16 cellular contexts compared by ENCODE assay signal in genomic region chr6:82570083-82570482, GRCh38.
DNase-seq lines count a peak whose midpoint lies in the region; ATAC-seq and TF ChIP-seq lines count a peak whose summit lies in the region.
"Had no signal": no experiment of that assay in that cellular context is flagged by ENCODE, and none has a peak within 500 bp of the region (broad histone marks: within the 10 kb centered on the region; RNA-seq: fewer than 3 reads in every experiment).

No MANE protein-coding gene starts in this region.

- DNase-seq in NCI-H1930 (lab: John Stamatoyannopoulos, UW) (peak; percentile 80 to 82), PC-3 (peak; percentile 8), nephron progenitor cell (peak; percentile 8), Ammon's horn (ENCODE audit: low spot score) (no peak), occipital lobe (lab: John Stamatoyannopoulos, UW) (no peak)
- DNase-seq: aorta; colonic mucosa; psoas muscle; SIG-M5; stimulated activated naive CD8-positive, alpha-beta T cell treated with anti-CD3 and anti-CD28 coated beads, Interleukin-15, Interleukin-2, amounts not matched to agents 100 U/mL and 50 U/mL, for 24 hours; T-helper 9 cell had no signal

- no peak overlapping the region for H3K4me2 ChIP-seq in PC-3 (ENCODE audit: low read length)

- no peaks in the 10 kb centered on the region for H4K20me1 ChIP-seq in PC-3 (ENCODE audit: low read length)

- no peak overlapping the region for H3K4me3 Mint-ChIP-seq in nephron progenitor cell
- H3K4me3 Mint-ChIP-seq: type B pancreatic cell had no signal

- peaks cover 36% of the 10 kb centered on the region for H3K4me1 Mint-ChIP-seq in nephron progenitor cell

- H3K27ac ChIP-seq in HEK293 (ENCODE audit: extremely low read depth, low read depth, low read length) (no peak overlapping the region), PC-3 (ENCODE audit: low read length) (no peak overlapping the region)
- H3K27ac ChIP-seq: colonic mucosa, psoas muscle had no signal

- no peak overlapping the region for H2AFZ ChIP-seq in PC-3 (ENCODE audit: low read length)

- no peaks in the 10 kb centered on the region for H3K9me2 ChIP-seq in PC-3 (replicated peaks; ENCODE audit: low read length)

- no peak for TF ChIP-seq CTCF in HEK293 (tag by site-specific recombination; IDR thresholded peaks at IDR 0.05)
- no peak for TF ChIP-seq CTCF in PC-3 (conservative IDR thresholded peaks at IDR 0.05; ENCODE audit: low read depth, low read length)
- no peak for TF ChIP-seq CTCF in nephron progenitor cell (IDR thresholded peaks at IDR 0.05)

- no TSS peak for BruUV-seq in PC-3 (replicated peaks; lab: Mats Ljungman, UMichigan)

- no peaks in the 10 kb centered on the region for H3K9me3 Mint-ChIP-seq in nephron progenitor cell
- H3K9me3 Mint-ChIP-seq: type B pancreatic cell had no signal

- intact Hi-C loops in PC-3 (cut with micrococcal nuclease), result no loop called here

- no peaks in the 10 kb centered on the region for H3K36me3 ChIP-seq in HEK293 (ENCODE audit: control insufficient read depth in 2 of 2, insufficient read depth in 1 of 2, low read length in 2 of 2)
- no peaks in the 10 kb centered on the region for H3K36me3 ChIP-seq in PC-3 (ENCODE audit: low read depth, low read length)
- H3K36me3 ChIP-seq: colonic mucosa had no signal

- CTCF ChIA-PET in HEK293 (lab: Yijun Ruan, JAX), result no interaction called here
- CTCF ChIA-PET in PC-3 (lab: Charles Lee), result no interaction called here

- H3K4me1 ChIP-seq in HEK293 (ENCODE audit: control insufficient read depth, insufficient read depth, low read length) (0 out of 2 replicates have a peak, but pooled peaks cover 3% of the 10 kb centered on the region), PC-3 (ENCODE audit: insufficient read depth, low read length) (peaks cover 3% of the 10 kb centered on the region; the same call in 1 of the 2 replicates)
- H3K4me1 ChIP-seq: colonic mucosa, psoas muscle had no signal

- no peaks in the 10 kb centered on the region for H3K27me3 Mint-ChIP-seq in nephron progenitor cell (ENCODE audit: low read depth, poor library complexity)
- H3K27me3 Mint-ChIP-seq: type B pancreatic cell had no signal

- H3F3A ChIP-seq in PC-3 (ENCODE audit: low read length, unreplicated experiment), result no peaks in the 10 kb centered on the region

- H3K79me2 ChIP-seq in PC-3 (ENCODE audit: low read length), result no peaks in the 10 kb centered on the region

- no peak for ATAC-seq in PC-3
- ATAC-seq in GM21717 (IDR thresholded peaks at IDR 0.05; ENCODE audit: unreplicated experiment), result no peak
- no peak for ATAC-seq in GM18517 (IDR thresholded peaks at IDR 0.05; ENCODE audit: unreplicated experiment)
- ATAC-seq: K562; psoas muscle; stimulated activated naive CD8-positive, alpha-beta T cell treated with anti-CD3 and anti-CD28 coated beads, Interleukin-15, Interleukin-2, amounts not matched to agents 100 U/mL and 50 U/mL, for 24 hours had no signal

- no peak overlapping the region for H3K9ac ChIP-seq in PC-3 (ENCODE audit: low read length)

- H3K4me3 ChIP-seq in HEK293 (ENCODE audit: low read depth, low read length), result no peak overlapping the region
- no peak overlapping the region for H3K4me3 ChIP-seq in PC-3 (ENCODE audit: low read length)
- H3K4me3 ChIP-seq: colonic mucosa, K562, psoas muscle had no signal

- POLR2A ChIA-PET in HEK293 (lab: Yijun Ruan, JAX) (no interaction called here), PC-3 (lab: Charles Lee; ENCODE audit: unreplicated experiment) (no interaction called here)

- no peaks in the 10 kb centered on the region for H3K27me3 ChIP-seq in PC-3 (ENCODE audit: low read length)
- H3K27me3 ChIP-seq: colonic mucosa had no signal

- H3K9me3 ChIP-seq in HEK293 (ENCODE audit: control insufficient read depth, insufficient read depth, low read depth, low read length) (no peaks in the 10 kb centered on the region), PC-3 (ENCODE audit: low read length) (no peaks in the 10 kb centered on the region)
- H3K9me3 ChIP-seq: colonic mucosa, psoas muscle had no signal

- H3K36me3 Mint-ChIP-seq in nephron progenitor cell (ENCODE audit: low read depth), result no peaks in the 10 kb centered on the region
- H3K36me3 Mint-ChIP-seq: type B pancreatic cell had no signal

- H3K27ac Mint-ChIP-seq in nephron progenitor cell, result peak overlapping the region; percentile 35
- H3K27ac Mint-ChIP-seq: type B pancreatic cell had no signal

TF ChIP-seq in HEK293, 187 proteins besides CTCF, POLR2A, EP300 and RAD21 (continues in another document):
- TF ChIP-seq INSM2 (tag by site-specific recombination; IDR thresholded peaks at IDR 0.05) (no peak), SALL2 (tag by site-specific recombination; IDR thresholded peaks at IDR 0.05; ENCODE audit: borderline replicate concordance) (no peak), ZNF639 (tag by site-specific recombination; IDR thresholded peaks at IDR 0.05) (no peak), ZNF140 (tag by site-specific recombination; IDR thresholded peaks at IDR 0.05) (no peak), ZNF600 (tag by site-specific recombination; IDR thresholded peaks at IDR 0.05) (no peak), RBAK (tag by site-specific recombination; IDR thresholded peaks at IDR 0.05) (no peak), ZNF548 (tag by site-specific recombination; IDR thresholded peaks at IDR 0.05) (no peak), BCL11A (tag by site-specific recombination; IDR thresholded peaks at IDR 0.05; ENCODE audit: low read depth) (no peak), ZNF561 (tag by site-specific recombination; IDR thresholded peaks at IDR 0.05; ENCODE audit: borderline replicate concordance) (0 out of 2 replicates have a peak, but pooled peaks have one; percentile 61), ZNF843 (tag by site-specific recombination; IDR thresholded peaks at IDR 0.05) (no peak), ZNF324 (tag by site-specific recombination; IDR thresholded peaks at IDR 0.05) (no peak), ZNF274 (IDR thresholded peaks at IDR 0.05; ENCODE audit: low read length) (no peak), ZNF274 (tag by site-specific recombination; IDR thresholded peaks at IDR 0.05; ENCODE audit: borderline replicate concordance) (no peak), ZNF624 (tag by site-specific recombination; IDR thresholded peaks at IDR 0.05) (no peak), OSR2 (tag by site-specific recombination; IDR thresholded peaks at IDR 0.05) (no peak), ZNF214 (tag by site-specific recombination; IDR thresholded peaks at IDR 0.05; ENCODE audit: borderline replicate concordance) (no peak), ZNF24 (tag by site-specific recombination; IDR thresholded peaks at IDR 0.05) (no peak), MZF1 (tag by site-specific recombination; IDR thresholded peaks at IDR 0.05; ENCODE audit: borderline replicate concordance) (0 out of 2 replicates have a peak, but pooled peaks have one; percentile 15), PBX3 (CRISPR knock-in tag; IDR thresholded peaks at IDR 0.05) (no peak), REPIN1 (tag by site-specific recombination; IDR thresholded peaks at IDR 0.05; ENCODE audit: low read depth) (no peak), ZNF701 (tag by site-specific recombination; IDR thresholded peaks at IDR 0.05) (no peak), ZNF2 (tag by site-specific recombination; IDR thresholded peaks at IDR 0.05) (no peak), ZNF37A (tag by site-specific recombination; IDR thresholded peaks at IDR 0.05) (no peak), ZIC2 (tag by site-specific recombination; IDR thresholded peaks at IDR 0.05) (peak; percentile 64), ZNF529 (tag by site-specific recombination; IDR thresholded peaks at IDR 0.05; ENCODE audit: insufficient replicate concordance) (no peak), KLF9 (tag by site-specific recombination; IDR thresholded peaks at IDR 0.05; ENCODE audit: low read depth) (no peak)

Comparison
In these comparisons a context has a peak if more than half of its experiments do, and no peak if none do; other contexts are left out.
1. DNase-seq: peak in NCI-H1930 (2 of 2), PC-3 (single experiment) and nephron progenitor cell (single experiment); none in Ammon's horn (single experiment) and occipital lobe (single experiment).